ENCODE assay signal across 1 cellular context in the genomic region with DNA sequence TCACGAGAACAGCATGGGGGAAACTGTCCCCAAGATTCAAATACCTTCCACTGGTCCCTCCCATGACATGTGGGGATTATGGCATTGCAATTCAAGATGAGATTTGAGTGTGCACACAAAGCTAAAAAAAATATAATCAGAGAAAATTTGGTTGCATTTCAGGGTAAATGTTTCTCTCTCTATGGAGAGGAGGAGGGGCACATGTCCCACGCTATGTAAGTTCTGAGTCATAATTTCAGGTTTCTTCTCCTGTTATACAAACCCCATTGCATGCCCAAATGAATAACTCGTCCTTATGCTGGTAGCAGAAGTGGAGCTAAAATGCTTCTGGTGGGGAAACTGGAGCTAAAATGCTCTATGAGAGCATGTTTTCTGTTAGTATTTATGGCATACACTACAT.
TF ChIP-seq lines count a peak whose summit lies in the region.

No MANE protein-coding gene starts in this region.

TF ChIP-seq in GM12878, 131 proteins besides CTCF, POLR2A, EP300 and RAD21 (continued from another document):
- TF ChIP-seq, protein P1, sequence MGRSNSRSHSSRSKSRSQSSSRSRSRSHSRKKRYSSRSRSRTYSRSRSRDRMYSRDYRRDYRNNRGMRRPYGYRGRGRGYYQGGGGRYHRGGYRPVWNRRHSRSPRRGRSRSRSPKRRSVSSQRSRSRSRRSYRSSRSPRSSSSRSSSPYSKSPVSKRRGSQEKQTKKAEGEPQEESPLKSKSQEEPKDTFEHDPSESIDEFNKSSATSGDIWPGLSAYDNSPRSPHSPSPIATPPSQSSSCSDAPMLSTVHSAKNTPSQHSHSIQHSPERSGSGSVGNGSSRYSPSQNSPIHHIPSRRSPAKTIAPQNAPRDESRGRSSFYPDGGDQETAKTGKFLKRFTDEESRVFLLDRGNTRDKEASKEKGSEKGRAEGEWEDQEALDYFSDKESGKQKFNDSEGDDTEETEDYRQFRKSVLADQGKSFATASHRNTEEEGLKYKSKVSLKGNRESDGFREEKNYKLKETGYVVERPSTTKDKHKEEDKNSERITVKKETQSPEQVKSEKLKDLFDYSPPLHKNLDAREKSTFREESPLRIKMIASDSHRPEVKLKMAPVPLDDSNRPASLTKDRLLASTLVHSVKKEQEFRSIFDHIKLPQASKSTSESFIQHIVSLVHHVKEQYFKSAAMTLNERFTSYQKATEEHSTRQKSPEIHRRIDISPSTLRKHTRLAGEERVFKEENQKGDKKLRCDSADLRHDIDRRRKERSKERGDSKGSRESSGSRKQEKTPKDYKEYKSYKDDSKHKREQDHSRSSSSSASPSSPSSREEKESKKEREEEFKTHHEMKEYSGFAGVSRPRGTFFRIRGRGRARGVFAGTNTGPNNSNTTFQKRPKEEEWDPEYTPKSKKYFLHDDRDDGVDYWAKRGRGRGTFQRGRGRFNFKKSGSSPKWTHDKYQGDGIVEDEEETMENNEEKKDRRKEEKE (IDR thresholded peaks at IDR 0.05), result no peak
- no peak for TF ChIP-seq NFXL1 (IDR thresholded peaks at IDR 0.05; ENCODE audit: borderline replicate concordance)
- no peak for TF ChIP-seq CBFB (IDR thresholded peaks at IDR 0.05; ENCODE audit: low read depth)
- peak; percentile 21; the same call in 1 of the 2 replicates for TF ChIP-seq NFIC (IDR thresholded peaks at IDR 0.05; ENCODE audit: low read depth, low read length)
- TF ChIP-seq SMARCA5 (IDR thresholded peaks at IDR 0.05), result no peak
- no peak for TF ChIP-seq NR2F1 (conservative IDR thresholded peaks at IDR 0.05)
- no peak for TF ChIP-seq STAT1 (conservative IDR thresholded peaks at IDR 0.05)
- TF ChIP-seq BCL11A (IDR thresholded peaks at IDR 0.05; ENCODE audit: low read depth, low read length), result no peak
- TF ChIP-seq SIN3A (IDR thresholded peaks at IDR 0.05; ENCODE audit: low read depth, low read length), result no peak
- TF ChIP-seq, protein P2, sequence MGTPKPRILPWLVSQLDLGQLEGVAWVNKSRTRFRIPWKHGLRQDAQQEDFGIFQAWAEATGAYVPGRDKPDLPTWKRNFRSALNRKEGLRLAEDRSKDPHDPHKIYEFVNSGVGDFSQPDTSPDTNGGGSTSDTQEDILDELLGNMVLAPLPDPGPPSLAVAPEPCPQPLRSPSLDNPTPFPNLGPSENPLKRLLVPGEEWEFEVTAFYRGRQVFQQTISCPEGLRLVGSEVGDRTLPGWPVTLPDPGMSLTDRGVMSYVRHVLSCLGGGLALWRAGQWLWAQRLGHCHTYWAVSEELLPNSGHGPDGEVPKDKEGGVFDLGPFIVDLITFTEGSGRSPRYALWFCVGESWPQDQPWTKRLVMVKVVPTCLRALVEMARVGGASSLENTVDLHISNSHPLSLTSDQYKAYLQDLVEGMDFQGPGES (IDR thresholded peaks at IDR 0.05), result no peak
- TF ChIP-seq, protein P3, sequence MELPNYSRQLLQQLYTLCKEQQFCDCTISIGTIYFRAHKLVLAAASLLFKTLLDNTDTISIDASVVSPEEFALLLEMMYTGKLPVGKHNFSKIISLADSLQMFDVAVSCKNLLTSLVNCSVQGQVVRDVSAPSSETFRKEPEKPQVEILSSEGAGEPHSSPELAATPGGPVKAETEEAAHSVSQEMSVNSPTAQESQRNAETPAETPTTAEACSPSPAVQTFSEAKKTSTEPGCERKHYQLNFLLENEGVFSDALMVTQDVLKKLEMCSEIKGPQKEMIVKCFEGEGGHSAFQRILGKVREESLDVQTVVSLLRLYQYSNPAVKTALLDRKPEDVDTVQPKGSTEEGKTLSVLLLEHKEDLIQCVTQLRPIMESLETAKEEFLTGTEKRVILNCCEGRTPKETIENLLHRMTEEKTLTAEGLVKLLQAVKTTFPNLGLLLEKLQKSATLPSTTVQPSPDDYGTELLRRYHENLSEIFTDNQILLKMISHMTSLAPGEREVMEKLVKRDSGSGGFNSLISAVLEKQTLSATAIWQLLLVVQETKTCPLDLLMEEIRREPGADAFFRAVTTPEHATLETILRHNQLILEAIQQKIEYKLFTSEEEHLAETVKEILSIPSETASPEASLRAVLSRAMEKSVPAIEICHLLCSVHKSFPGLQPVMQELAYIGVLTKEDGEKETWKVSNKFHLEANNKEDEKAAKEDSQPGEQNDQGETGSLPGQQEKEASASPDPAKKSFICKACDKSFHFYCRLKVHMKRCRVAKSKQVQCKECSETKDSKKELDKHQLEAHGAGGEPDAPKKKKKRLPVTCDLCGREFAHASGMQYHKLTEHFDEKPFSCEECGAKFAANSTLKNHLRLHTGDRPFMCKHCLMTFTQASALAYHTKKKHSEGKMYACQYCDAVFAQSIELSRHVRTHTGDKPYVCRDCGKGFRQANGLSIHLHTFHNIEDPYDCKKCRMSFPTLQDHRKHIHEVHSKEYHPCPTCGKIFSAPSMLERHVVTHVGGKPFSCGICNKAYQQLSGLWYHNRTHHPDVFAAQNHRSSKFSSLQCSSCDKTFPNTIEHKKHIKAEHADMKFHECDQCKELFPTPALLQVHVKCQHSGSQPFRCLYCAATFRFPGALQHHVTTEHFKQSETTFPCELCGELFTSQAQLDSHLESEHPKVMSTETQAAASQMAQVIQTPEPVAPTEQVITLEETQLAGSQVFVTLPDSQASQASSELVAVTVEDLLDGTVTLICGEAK (IDR thresholded peaks at IDR 0.05; ENCODE audit: borderline replicate concordance), result no peak
- TF ChIP-seq, protein P4, sequence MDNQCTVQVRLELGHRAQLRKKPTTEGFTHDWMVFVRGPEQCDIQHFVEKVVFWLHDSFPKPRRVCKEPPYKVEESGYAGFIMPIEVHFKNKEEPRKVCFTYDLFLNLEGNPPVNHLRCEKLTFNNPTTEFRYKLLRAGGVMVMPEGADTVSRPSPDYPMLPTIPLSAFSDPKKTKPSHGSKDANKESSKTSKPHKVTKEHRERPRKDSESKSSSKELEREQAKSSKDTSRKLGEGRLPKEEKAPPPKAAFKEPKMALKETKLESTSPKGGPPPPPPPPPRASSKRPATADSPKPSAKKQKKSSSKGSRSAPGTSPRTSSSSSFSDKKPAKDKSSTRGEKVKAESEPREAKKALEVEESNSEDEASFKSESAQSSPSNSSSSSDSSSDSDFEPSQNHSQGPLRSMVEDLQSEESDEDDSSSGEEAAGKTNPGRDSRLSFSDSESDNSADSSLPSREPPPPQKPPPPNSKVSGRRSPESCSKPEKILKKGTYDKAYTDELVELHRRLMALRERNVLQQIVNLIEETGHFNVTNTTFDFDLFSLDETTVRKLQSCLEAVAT (IDR thresholded peaks at IDR 0.05), result no peak
- no peak for TF ChIP-seq SUPT20H (IDR thresholded peaks at IDR 0.05; ENCODE audit: borderline replicate concordance, control insufficient read depth, low read depth, low read length)
- TF ChIP-seq, protein P5, sequence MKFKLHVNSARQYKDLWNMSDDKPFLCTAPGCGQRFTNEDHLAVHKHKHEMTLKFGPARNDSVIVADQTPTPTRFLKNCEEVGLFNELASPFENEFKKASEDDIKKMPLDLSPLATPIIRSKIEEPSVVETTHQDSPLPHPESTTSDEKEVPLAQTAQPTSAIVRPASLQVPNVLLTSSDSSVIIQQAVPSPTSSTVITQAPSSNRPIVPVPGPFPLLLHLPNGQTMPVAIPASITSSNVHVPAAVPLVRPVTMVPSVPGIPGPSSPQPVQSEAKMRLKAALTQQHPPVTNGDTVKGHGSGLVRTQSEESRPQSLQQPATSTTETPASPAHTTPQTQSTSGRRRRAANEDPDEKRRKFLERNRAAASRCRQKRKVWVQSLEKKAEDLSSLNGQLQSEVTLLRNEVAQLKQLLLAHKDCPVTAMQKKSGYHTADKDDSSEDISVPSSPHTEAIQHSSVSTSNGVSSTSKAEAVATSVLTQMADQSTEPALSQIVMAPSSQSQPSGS (IDR thresholded peaks at IDR 0.05; ENCODE audit: low read length), result 0 out of 2 replicates have a peak, but pooled peaks have one; percentile 23
- TF ChIP-seq, protein P6, sequence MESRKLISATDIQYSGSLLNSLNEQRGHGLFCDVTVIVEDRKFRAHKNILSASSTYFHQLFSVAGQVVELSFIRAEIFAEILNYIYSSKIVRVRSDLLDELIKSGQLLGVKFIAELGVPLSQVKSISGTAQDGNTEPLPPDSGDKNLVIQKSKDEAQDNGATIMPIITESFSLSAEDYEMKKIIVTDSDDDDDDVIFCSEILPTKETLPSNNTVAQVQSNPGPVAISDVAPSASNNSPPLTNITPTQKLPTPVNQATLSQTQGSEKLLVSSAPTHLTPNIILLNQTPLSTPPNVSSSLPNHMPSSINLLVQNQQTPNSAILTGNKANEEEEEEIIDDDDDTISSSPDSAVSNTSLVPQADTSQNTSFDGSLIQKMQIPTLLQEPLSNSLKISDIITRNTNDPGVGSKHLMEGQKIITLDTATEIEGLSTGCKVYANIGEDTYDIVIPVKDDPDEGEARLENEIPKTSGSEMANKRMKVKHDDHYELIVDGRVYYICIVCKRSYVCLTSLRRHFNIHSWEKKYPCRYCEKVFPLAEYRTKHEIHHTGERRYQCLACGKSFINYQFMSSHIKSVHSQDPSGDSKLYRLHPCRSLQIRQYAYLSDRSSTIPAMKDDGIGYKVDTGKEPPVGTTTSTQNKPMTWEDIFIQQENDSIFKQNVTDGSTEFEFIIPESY (IDR thresholded peaks at IDR 0.05), result no peak
